Comparison of ENCODE assay signal across 9 cellular contexts in the genomic region with DNA sequence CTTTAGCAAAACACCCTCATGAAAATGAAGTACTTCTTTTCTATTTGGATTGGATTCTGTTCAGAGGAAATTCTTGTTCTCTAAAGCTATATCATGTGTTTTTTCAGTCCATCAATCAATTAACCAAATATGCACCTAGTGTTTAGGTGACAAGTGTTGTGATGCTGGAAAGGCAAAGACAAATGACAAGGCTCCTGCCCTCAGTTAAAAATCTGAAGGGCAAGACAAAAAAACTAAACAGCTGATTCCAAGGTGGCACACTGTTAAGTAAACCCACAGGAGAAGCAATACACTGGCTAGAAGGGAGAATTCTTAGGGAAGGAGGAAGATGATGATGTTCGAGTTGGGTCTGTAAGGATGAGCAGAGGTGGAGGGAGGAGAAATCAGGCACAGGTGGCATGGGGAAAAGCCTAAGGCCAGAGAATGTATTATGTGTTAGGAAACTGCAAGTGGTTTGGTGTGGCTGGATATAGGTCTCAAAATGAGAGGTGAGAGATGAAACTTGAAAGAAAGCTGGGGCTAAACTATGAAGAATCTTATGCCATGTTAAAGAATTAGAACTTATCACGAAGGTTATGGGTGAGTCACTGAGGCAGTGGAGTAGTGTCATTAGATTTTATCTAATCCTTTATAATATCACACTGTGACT. TPM values are rescaled to one million over a fixed set of nuclear protein-coding genes. Genes with fewer than 3 reads are reported as not detected.
DNase-seq lines count a peak whose midpoint lies in the region; ATAC-seq and TF ChIP-seq lines count a peak whose summit lies in the region.
"Had no signal": no experiment of that assay in that cellular context is flagged by ENCODE, and none has a peak within 500 bp of the region (broad histone marks: within the 10 kb centered on the region; RNA-seq: fewer than 3 reads in every experiment).

No MANE protein-coding gene starts in this region.

- no peaks in the 10 kb centered on the region for H3K27me3 Mint-ChIP-seq in activated CD4-positive, alpha-beta T cell treated with anti-CD3 and anti-CD28 coated beads, Interleukin-2, amount 10 ng/mL, durations not matched to agents 7 days and 5 days
- H3K27me3 Mint-ChIP-seq in stimulated activated memory B cell treated with anti-CD40 and anti-IgM and Interleukin-4, amounts not matched to agents 10 μg/mL and 1 μg/mL and 100 μg/mL, for 72 hours, result no peaks in the 10 kb centered on the region

- no peak for TF ChIP-seq POLR2A in vagina (IDR thresholded peaks at IDR 0.05)

- H3K27ac Mint-ChIP-seq in activated CD4-positive, alpha-beta T cell treated with anti-CD3 and anti-CD28 coated beads, Interleukin-2, amount 10 ng/mL, durations not matched to agents 7 days and 5 days, result peak overlapping the region; percentile 92
- H3K27ac Mint-ChIP-seq in stimulated activated memory B cell treated with anti-CD40 and anti-IgM and Interleukin-4, amounts not matched to agents 10 μg/mL and 1 μg/mL and 100 μg/mL, for 72 hours, result peak overlapping the region; percentile 87

- ATAC-seq in HG02970 (IDR thresholded peaks at IDR 0.05; ENCODE audit: low FRiP score, unreplicated experiment), result peak; percentile 42
- ATAC-seq in stimulated activated memory B cell treated with anti-CD40 and anti-IgM and Interleukin-4, amounts not matched to agents 10 μg/mL and 1 μg/mL and 100 μg/mL, for 72 hours, result peak; percentile 60

- no peak for TF ChIP-seq CTCF in vagina (IDR thresholded peaks at IDR 0.05)
- no peak for TF ChIP-seq CTCF in WERI-Rb-1 (IDR thresholded peaks at IDR 0.05; ENCODE audit: low read depth, low read length)

- peaks cover 78% of the 10 kb centered on the region for H3K4me1 Mint-ChIP-seq in activated CD4-positive, alpha-beta T cell treated with anti-CD3 and anti-CD28 coated beads, Interleukin-2, amount 10 ng/mL, durations not matched to agents 7 days and 5 days
- H3K4me1 Mint-ChIP-seq in stimulated activated memory B cell treated with anti-CD40 and anti-IgM and Interleukin-4, amounts not matched to agents 10 μg/mL and 1 μg/mL and 100 μg/mL, for 72 hours, result peaks cover 23% of the 10 kb centered on the region

- DNase-seq in activated T-cell treated with anti-CD3 and anti-CD28 coated beads for 24 hours (ENCODE audit: low read depth), result peak; percentile 33
- DNase-seq in activated T-cell treated with anti-CD3 and anti-CD28 coated beads, Interleukin-2, amount 50 U/mL, for 1 hour, result no peak
- peak; percentile 16 for DNase-seq in activated CD4-positive, alpha-beta T cell treated with anti-CD3 and anti-CD28 coated beads, Interleukin-2, amount 10 ng/mL, durations not matched to agents 7 days and 5 days
- DNase-seq in vagina (ENCODE audit: extremely low spot score in 2 of 2), result no peak
- DNase-seq in WERI-Rb-1, result no peak
- DNase-seq in mesenteric fat pad (ENCODE audit: low spot score), result no peak
- DNase-seq: BE2C had no signal

- peak overlapping the region; percentile 24 for H3K4me3 Mint-ChIP-seq in activated CD4-positive, alpha-beta T cell treated with anti-CD3 and anti-CD28 coated beads, Interleukin-2, amount 10 ng/mL, durations not matched to agents 7 days and 5 days
- peak overlapping the region; percentile 34 for H3K4me3 Mint-ChIP-seq in stimulated activated memory B cell treated with anti-CD40 and anti-IgM and Interleukin-4, amounts not matched to agents 10 μg/mL and 1 μg/mL and 100 μg/mL, for 72 hours

- no peaks in the 10 kb centered on the region for H3K27me3 ChIP-seq in vagina
- H3K27me3 ChIP-seq in WERI-Rb-1 (ENCODE audit: insufficient read depth, low read depth, severe bottlenecking), result no peaks in the 10 kb centered on the region
- H3K27me3 ChIP-seq: BE2C had no signal

- peaks cover 16% of the 10 kb centered on the region for H3K9me3 Mint-ChIP-seq in activated CD4-positive, alpha-beta T cell treated with anti-CD3 and anti-CD28 coated beads, Interleukin-2, amount 10 ng/mL, durations not matched to agents 7 days and 5 days
- H3K9me3 Mint-ChIP-seq in stimulated activated memory B cell treated with anti-CD40 and anti-IgM and Interleukin-4, amounts not matched to agents 10 μg/mL and 1 μg/mL and 100 μg/mL, for 72 hours, result peaks cover 3% of the 10 kb centered on the region

- H3K4me3 ChIP-seq in vagina (no peak overlapping the region), WERI-Rb-1 (ENCODE audit: low read depth, low read length) (no peak overlapping the region)

- H3K4me1 ChIP-seq in vagina, result no peaks in the 10 kb centered on the region
- H3K4me1 ChIP-seq: BE2C had no signal

- no peaks in the 10 kb centered on the region for H3K9me3 ChIP-seq in vagina
- H3K9me3 ChIP-seq in WERI-Rb-1 (ENCODE audit: severe bottlenecking), result no peaks in the 10 kb centered on the region
- H3K9me3 ChIP-seq: BE2C had no signal

- H3K36me3 Mint-ChIP-seq in activated CD4-positive, alpha-beta T cell treated with anti-CD3 and anti-CD28 coated beads, Interleukin-2, amount 10 ng/mL, durations not matched to agents 7 days and 5 days (ENCODE audit: low read depth), result peaks cover 38% of the 10 kb centered on the region
- peaks cover 26% of the 10 kb centered on the region for H3K36me3 Mint-ChIP-seq in stimulated activated memory B cell treated with anti-CD40 and anti-IgM and Interleukin-4, amounts not matched to agents 10 μg/mL and 1 μg/mL and 100 μg/mL, for 72 hours

- POLR2A ChIA-PET in activated CD4-positive, alpha-beta T cell treated with anti-CD3 and anti-CD28 coated beads, Interleukin-2, amount 10 ng/mL, durations not matched to agents 7 days and 5 days (lab: Charles Lee), result interaction anchor here (0.6 to 3.1 kb wide), 5 partner anchors 32 to 77 kb away, joined by 3 to 35 read pairs (median 4); a partner anchor contains a TSS

- intact Hi-C loops in vagina (cut with DNase I), result no loop called here

- no peak overlapping the region for H3K27ac ChIP-seq in vagina
- no peak overlapping the region for H3K27ac ChIP-seq in WERI-Rb-1

- CTCF ChIA-PET in activated CD4-positive, alpha-beta T cell treated with anti-CD3 and anti-CD28 coated beads, Interleukin-2, amount 10 ng/mL, durations not matched to agents 7 days and 5 days (lab: Charles Lee), result interaction anchor here (0.5 to 2.5 kb wide), 9 partner anchors 13 to 228 kb away, joined by 4 to 22 read pairs (median 5); a partner anchor contains a TSS

- H3K36me3 ChIP-seq in vagina (no peaks in the 10 kb centered on the region), WERI-Rb-1 (no peaks in the 10 kb centered on the region)
- H3K36me3 ChIP-seq: BE2C had no signal

RNA-seq across cellular contexts. Expression of a gene that starts 51.8 kb away (rescaled TPM):
- total RNA-seq in activated CD4-positive, alpha-beta T cell treated with anti-CD3 and anti-CD28 coated beads, Interleukin-2, amount 10 ng/mL, durations not matched to agents 7 days and 5 days, result 10 to 100 TPM; 47.8 to 49.6 TPM
- total RNA-seq in vagina, result 3.9 TPM
- 0.51 TPM for total RNA-seq in mesenteric fat pad

Comparison
In these comparisons a context has a peak if more than half of its experiments do, and no peak if none do; other contexts are left out.
1. DNase-seq: peak in activated T-cell treated with anti-CD3 and anti-CD28 coated beads for 24 hours (single experiment) and activated CD4-positive, alpha-beta T cell treated with anti-CD3 and anti-CD28 coated beads, Interleukin-2, amount 10 ng/mL, durations not matched to agents 7 days and 5 days (single experiment); none in activated T-cell treated with anti-CD3 and anti-CD28 coated beads, Interleukin-2, amount 50 U/mL, for 1 hour (single experiment), vagina (0 of 2), WERI-Rb-1 (single experiment) and mesenteric fat pad (single experiment).